In genomic region chr6:107698146-107698545, GRCh38 we compare ENCODE assay signal across 9 cellular contexts.
A peak's percentile ranks its signal among the peaks of the same experiment; 100 is the strongest.
DNase-seq lines count a peak whose midpoint lies in the region; ATAC-seq and TF ChIP-seq lines count a peak whose summit lies in the region.
"Had no signal": no experiment of that assay in that cellular context is flagged by ENCODE, and none has a peak within 500 bp of the region (broad histone marks: within the 10 kb centered on the region; RNA-seq: fewer than 3 reads in every experiment).

No MANE protein-coding gene starts in this region.

- intact Hi-C loops in CD4-positive, alpha-beta T cell (cut with DNase I, micrococcal nuclease) = no loop called here

- CTCF ChIA-PET in CD4-positive, alpha-beta T cell (lab: Charles Lee) = interaction anchor here (2.4 kb wide), 1 partner anchor 150 kb away, joined by 7 read pairs; no protein-coding TSS in a partner anchor

- no peak overlapping the region for H3K27ac ChIP-seq in CD4-positive, alpha-beta T cell (ENCODE audit: low read depth, low read length)
- H3K27ac ChIP-seq: neutrophil had no signal

- H3K4me1 Mint-ChIP-seq in CD4-positive, alpha-beta T cell (ENCODE audit: low read depth) = peaks cover 31% of the 10 kb centered on the region
- H3K4me1 Mint-ChIP-seq in chondrocyte (ENCODE audit: low read depth) = peaks cover 24% of the 10 kb centered on the region
- peaks cover 48% of the 10 kb centered on the region for H3K4me1 Mint-ChIP-seq in nephron progenitor cell

- H3K27me3 ChIP-seq in CD4-positive, alpha-beta T cell (ENCODE audit: control insufficient read depth, insufficient read depth, low read length) = no peaks in the 10 kb centered on the region

- no peak for TF ChIP-seq CTCF in CD4-positive, alpha-beta T cell (IDR thresholded peaks at IDR 0.05)
- TF ChIP-seq CTCF in chondrocyte (IDR thresholded peaks at IDR 0.05) = no peak
- no peak for TF ChIP-seq CTCF in nephron progenitor cell (IDR thresholded peaks at IDR 0.05)

- no peak for ATAC-seq in CD4-positive, alpha-beta T cell (ENCODE audit: poor library complexity)

- POLR2A ChIA-PET in CD4-positive, alpha-beta T cell (lab: Charles Lee) = interaction anchor here (0.6 to 2.2 kb wide), 3 partner anchors 11 to 178 kb away, joined by 3 to 4 read pairs (median 3); no protein-coding TSS in a partner anchor

- no peak for DNase-seq in CD4-positive, alpha-beta T cell
- DNase-seq in HS-5 (ENCODE audit: low read depth) = peak; percentile 75
- DNase-seq in chondrocyte (ENCODE audit: low spot score) = no peak
- no peak for DNase-seq in nephron progenitor cell
- no peak for DNase-seq in NCI-H345 treated with DMSO at 0.1 percent for 48 hours (lab: John Stamatoyannopoulos, UW; ENCODE audit: unreplicated experiment)
- DNase-seq in NCI-H1417 treated with DMSO at 0.1 percent for 48 hours (lab: John Stamatoyannopoulos, UW) = no peak
- no peak for DNase-seq in HuH-7 (ENCODE audit: low spot score)
- DNase-seq in NCI-H2107 treated with DMSO at 0.1 percent for 48 hours (lab: John Stamatoyannopoulos, UW; ENCODE audit: unreplicated experiment) = no peak

- no peaks in the 10 kb centered on the region for H3K9me3 Mint-ChIP-seq in CD4-positive, alpha-beta T cell
- H3K9me3 Mint-ChIP-seq in chondrocyte (ENCODE audit: low read depth) = peaks cover 9% of the 10 kb centered on the region
- peaks cover 27% of the 10 kb centered on the region for H3K9me3 Mint-ChIP-seq in nephron progenitor cell

- no peaks in the 10 kb centered on the region for H3K27me3 Mint-ChIP-seq in CD4-positive, alpha-beta T cell
- H3K27me3 Mint-ChIP-seq in chondrocyte (ENCODE audit: low read depth) = no peaks in the 10 kb centered on the region
- H3K27me3 Mint-ChIP-seq in nephron progenitor cell (ENCODE audit: low read depth, poor library complexity) = no peaks in the 10 kb centered on the region

- no peak overlapping the region for H3K4me3 Mint-ChIP-seq in CD4-positive, alpha-beta T cell
- H3K4me3 Mint-ChIP-seq in chondrocyte (ENCODE audit: unreplicated experiment) (peak overlapping the region; percentile 26), nephron progenitor cell (peak overlapping the region; percentile 4)

- peaks cover 10% of the 10 kb centered on the region for H3K36me3 Mint-ChIP-seq in CD4-positive, alpha-beta T cell (ENCODE audit: low read depth)
- H3K36me3 Mint-ChIP-seq in chondrocyte (ENCODE audit: low read depth) (no peaks in the 10 kb centered on the region), nephron progenitor cell (ENCODE audit: low read depth) (peaks cover 5% of the 10 kb centered on the region)

- H3K27ac Mint-ChIP-seq in CD4-positive, alpha-beta T cell = peak overlapping the region; percentile 36
- H3K27ac Mint-ChIP-seq in chondrocyte (ENCODE audit: unreplicated experiment) (peak overlapping the region; percentile 96), nephron progenitor cell (peak overlapping the region; percentile 72)

- H3K9me3 ChIP-seq in CD4-positive, alpha-beta T cell (ENCODE audit: control insufficient read depth, low read length) = no peaks in the 10 kb centered on the region
- H3K9me3 ChIP-seq: neutrophil had no signal

Comparison
In these comparisons a context has a peak if more than half of its experiments do, and no peak if none do; other contexts are left out.
1. H3K27ac Mint-ChIP-seq: peak in every context shown above with its lines; median percentile 96 in chondrocyte; 72 in nephron progenitor cell; 36 in CD4-positive, alpha-beta T cell.